ENCODE assay signal across 8 cellular contexts in the genomic region with DNA sequence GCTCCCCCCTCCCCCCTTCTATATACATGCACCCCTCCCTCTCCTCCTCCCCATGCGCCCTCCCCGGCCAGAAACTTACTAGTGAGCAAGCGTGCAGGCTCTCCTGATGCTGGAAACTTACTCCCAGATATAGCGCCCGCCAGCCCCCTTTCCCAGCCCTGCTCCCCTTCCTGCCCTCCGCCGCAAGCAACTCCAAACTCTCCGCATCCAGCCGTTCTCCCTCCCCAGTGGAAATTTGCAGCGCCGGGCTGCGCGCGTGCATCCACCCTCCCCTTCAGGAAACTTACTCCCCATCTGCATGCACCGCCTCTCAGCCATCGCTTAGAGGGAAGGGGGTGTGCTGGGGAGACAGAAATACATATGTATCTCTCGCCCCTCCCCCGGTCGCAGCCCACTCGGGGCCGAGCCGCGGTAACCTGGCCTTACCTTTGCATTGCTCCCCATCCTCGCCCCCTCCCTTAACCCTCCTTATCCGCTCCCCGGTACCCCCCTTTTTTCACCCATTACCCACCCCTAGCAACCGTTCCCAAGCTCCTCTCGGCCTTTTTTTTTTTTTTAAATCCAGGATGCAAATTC. TPM values are rescaled to one million over a fixed set of nuclear protein-coding genes. Genes with fewer than 3 reads are reported as not detected.
DNase-seq lines count a peak whose midpoint lies in the region; ATAC-seq, FAIRE-seq and TF ChIP-seq lines count a peak whose summit lies in the region.

A gene with protein sequence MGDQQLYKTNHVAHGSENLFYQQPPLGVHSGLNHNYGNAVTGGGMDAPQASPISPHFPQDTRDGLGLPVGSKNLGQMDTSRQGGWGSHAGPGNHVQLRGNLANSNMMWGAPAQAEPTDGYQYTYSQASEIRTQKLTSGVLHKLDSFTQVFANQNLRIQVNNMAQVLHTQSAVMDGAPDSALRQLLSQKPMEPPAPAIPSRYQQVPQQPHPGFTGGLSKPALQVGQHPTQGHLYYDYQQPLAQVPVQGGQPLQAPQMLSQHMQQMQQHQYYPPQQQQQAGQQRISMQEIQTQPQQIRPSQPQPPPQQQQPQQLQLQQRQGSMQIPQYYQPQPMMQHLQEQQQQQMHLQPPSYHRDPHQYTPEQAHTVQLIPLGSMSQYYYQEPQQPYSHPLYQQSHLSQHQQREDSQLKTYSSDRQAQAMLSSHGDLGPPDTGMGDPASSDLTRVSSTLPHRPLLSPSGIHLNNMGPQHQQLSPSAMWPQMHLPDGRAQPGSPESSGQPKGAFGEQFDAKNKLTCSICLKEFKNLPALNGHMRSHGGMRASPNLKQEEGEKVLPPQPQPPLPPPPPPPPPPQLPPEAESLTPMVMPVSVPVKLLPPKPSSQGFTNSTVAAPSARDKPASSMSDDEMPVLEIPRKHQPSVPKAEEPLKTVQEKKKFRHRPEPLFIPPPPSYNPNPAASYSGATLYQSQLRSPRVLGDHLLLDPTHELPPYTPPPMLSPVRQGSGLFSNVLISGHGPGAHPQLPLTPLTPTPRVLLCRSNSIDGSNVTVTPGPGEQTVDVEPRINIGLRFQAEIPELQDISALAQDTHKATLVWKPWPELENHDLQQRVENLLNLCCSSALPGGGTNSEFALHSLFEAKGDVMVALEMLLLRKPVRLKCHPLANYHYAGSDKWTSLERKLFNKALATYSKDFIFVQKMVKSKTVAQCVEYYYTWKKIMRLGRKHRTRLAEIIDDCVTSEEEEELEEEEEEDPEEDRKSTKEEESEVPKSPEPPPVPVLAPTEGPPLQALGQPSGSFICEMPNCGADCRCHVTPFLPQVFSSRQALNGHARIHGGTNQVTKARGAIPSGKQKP (N-terminal part only) (minus strand): TSS at position 332 of the 576 bp plus-strand sequence. CDS start 182,336 bp downstream, outside the sequence.

- H3K4me3 Mint-ChIP-seq in activated T-helper 17 cell treated with anti-CD3 and anti-CD28 coated beads, Interleukin-2, amount 50 U/mL, for 72 hours, result peak within 1 kb of the TSS; percentile 92
- H3K4me3 Mint-ChIP-seq in natural killer cell, result peak within 1 kb of the TSS; percentile 99

- no peak for TF ChIP-seq EP300 in tibial nerve (IDR thresholded peaks at IDR 0.05)

- WGBS in tibial nerve, 2 donors, result 1% methylated on average over 28 of the region's 28 CpGs

- TF ChIP-seq CTCF in PC-3 (conservative IDR thresholded peaks at IDR 0.05; ENCODE audit: low read depth, low read length), result no peak
- no peak for TF ChIP-seq CTCF in natural killer cell (IDR thresholded peaks at IDR 0.05)
- no peak for TF ChIP-seq CTCF in tibial nerve (IDR thresholded peaks at IDR 0.05)

- peak within 1 kb of the TSS; percentile 90 for H3K9ac ChIP-seq in PC-3 (ENCODE audit: low read length)

- H3K79me2 ChIP-seq in PC-3 (ENCODE audit: low read length), result peaks cover 53% of the 10 kb centered on the region

- no peaks in the 10 kb centered on the region for H3K27me3 Mint-ChIP-seq in activated T-helper 17 cell treated with anti-CD3 and anti-CD28 coated beads, Interleukin-2, amount 50 U/mL, for 72 hours
- H3K27me3 Mint-ChIP-seq in natural killer cell (ENCODE audit: low read depth in 2 of 2), result no peaks in the 10 kb centered on the region

- peaks cover 12% of the 10 kb centered on the region for H4K20me1 ChIP-seq in PC-3 (ENCODE audit: low read length)

- H3K27ac Mint-ChIP-seq in activated T-helper 17 cell treated with anti-CD3 and anti-CD28 coated beads, Interleukin-2, amount 50 U/mL, for 72 hours, result peak within 1 kb of the TSS; percentile 82
- peak within 1 kb of the TSS; percentile 87 to 96 for H3K27ac Mint-ChIP-seq in natural killer cell

- H3K4me1 ChIP-seq in PC-3 (ENCODE audit: insufficient read depth, low read length) (peaks cover 21% of the 10 kb centered on the region), tibial nerve (peaks cover 0 to 47% (median 10%) of the 10 kb centered on the region in 4 donors)

- H3K36me3 ChIP-seq in PC-3 (ENCODE audit: low read depth, low read length) (no peaks in the 10 kb centered on the region), tibial nerve (no peaks in the 10 kb centered on the region)

- POLR2A ChIA-PET in PC-3 (lab: Charles Lee; ENCODE audit: unreplicated experiment), result interaction anchor here (0.6 to 0.7 kb wide), 4 partner anchors 47 to 179 kb away, joined by 3 to 13 read pairs (median 4); a partner anchor contains a TSS

- peaks cover 29% of the 10 kb centered on the region for H3K4me1 Mint-ChIP-seq in activated T-helper 17 cell treated with anti-CD3 and anti-CD28 coated beads, Interleukin-2, amount 50 U/mL, for 72 hours
- peaks cover 50 to 57% of the 10 kb centered on the region in 2 donors for H3K4me1 Mint-ChIP-seq in natural killer cell

- ATAC-seq in PC-3 (peak; percentile 32), natural killer cell (peak; percentile 42 to 55 (median 43)), HG03354 (IDR thresholded peaks at IDR 0.05; ENCODE audit: poor library complexity, severe bottlenecking, unreplicated experiment) (no peak)
- ATAC-seq in activated T-helper 17 cell treated with anti-CD3 and anti-CD28 coated beads, Interleukin-2, amount 50 U/mL, for 72 hours (replicated peaks), result peak; percentile 49

- H3K36me3 Mint-ChIP-seq in activated T-helper 17 cell treated with anti-CD3 and anti-CD28 coated beads, Interleukin-2, amount 50 U/mL, for 72 hours (ENCODE audit: low read depth), result peaks cover 11% of the 10 kb centered on the region
- H3K36me3 Mint-ChIP-seq in natural killer cell, result no peaks in the 10 kb centered on the region

- no TSS peak for BruUV-seq in PC-3 (replicated peaks; lab: Mats Ljungman, UMichigan)

- H3K4me3 ChIP-seq in PC-3 (ENCODE audit: low read length) (peak within 1 kb of the TSS; percentile 71), tibial nerve (peak within 1 kb of the TSS; percentile 70 to 90 (median 80))

- in situ Hi-C loops in KBM-7 (cut with MboI; ENCODE audit: low pct_unique_long_range_greater_than_20kb, low sequenced_read_pairs), result no loop called here

- H2AFZ ChIP-seq in PC-3 (ENCODE audit: low read length), result peak within 1 kb of the TSS; percentile 82

- H3K9me2 ChIP-seq in PC-3 (replicated peaks; ENCODE audit: low read length), result no peaks in the 10 kb centered on the region

- H3K4me2 ChIP-seq in PC-3 (ENCODE audit: low read length), result peak within 1 kb of the TSS; percentile 95

- FAIRE-seq in GM12892 (lab: Jason Lieb, UNC), result peak; percentile 73

- H3K9me3 ChIP-seq in PC-3 (ENCODE audit: low read length), result no peaks in the 10 kb centered on the region
- no peaks in the 10 kb centered on the region for H3K9me3 ChIP-seq in tibial nerve

- no peaks in the 10 kb centered on the region for H3F3A ChIP-seq in PC-3 (ENCODE audit: low read length, unreplicated experiment)

- TF ChIP-seq POLR2A in GM12892 (IDR thresholded peaks at IDR 0.05; ENCODE audit: low read depth, low read length), result no peak; the same call in 1 of the 2 replicates
- TF ChIP-seq POLR2A in tibial nerve (IDR thresholded peaks at IDR 0.05), result peak in 1 of 2 donors; percentile 8

- intact Hi-C loops in PC-3 (cut with micrococcal nuclease) (loop anchor here (1.0 to 5.0 kb wide), 5 partner anchors 49 to 221 kb away; no protein-coding TSS in a partner anchor), natural killer cell (cut with micrococcal nuclease) (loop anchor here (2.0 kb wide), 1 partner anchor 35 kb away; no protein-coding TSS in a partner anchor)

- peak; percentile 59 for DNase-seq in GM12892 (ENCODE audit: insufficient read length)
- peak; percentile 81 for DNase-seq in KBM-7
- peak; percentile 73 for DNase-seq in PC-3
- peak; percentile 61 for DNase-seq in fibroblast of peridontal ligament (ENCODE audit: extremely low read depth)
- peak; percentile 30 for DNase-seq in natural killer cell
- peak in 1 of 2 donors; percentile 43 for DNase-seq in tibial nerve (ENCODE audit: low spot score in 2 of 2)

- CTCF ChIA-PET in PC-3 (lab: Charles Lee), result interaction anchor here (0.6 to 1.8 kb wide), 7 partner anchors 27 to 665 kb away, joined by 3 to 14 read pairs (median 4); no protein-coding TSS in a partner anchor

- H3K27me3 ChIP-seq in PC-3 (ENCODE audit: low read length), result no peaks in the 10 kb centered on the region
- H3K27me3 ChIP-seq in tibial nerve, result no peaks in the 10 kb centered on the region

- H3K27ac ChIP-seq in PC-3 (ENCODE audit: low read length), result peak within 1 kb of the TSS; percentile 83
- H3K27ac ChIP-seq in tibial nerve, result peak within 1 kb of the TSS; percentile 63 to 90 (median 83)

- H3K9me3 Mint-ChIP-seq in activated T-helper 17 cell treated with anti-CD3 and anti-CD28 coated beads, Interleukin-2, amount 50 U/mL, for 72 hours, result no peaks in the 10 kb centered on the region
- H3K9me3 Mint-ChIP-seq in natural killer cell, result no peaks in the 10 kb centered on the region

RNA-seq across cellular contexts. Expression of the gene that starts here (rescaled TPM):
- 7.1 TPM for polyA plus RNA-seq in GM12892 (2012; ENCODE audit: missing spikeins)
- total RNA-seq in PC-3 (2014; rRNA removed), result 13.7 and 13.9 TPM in 2 replicates
- total RNA-seq in activated T-helper 17 cell treated with anti-CD3 and anti-CD28 coated beads, Interleukin-2, amount 50 U/mL, for 72 hours, result 10 to 100 TPM; 16.6 to 32.4 TPM
- 10 to 100 TPM; 34.6 to 42.3 (median 38.6) TPM for total RNA-seq in natural killer cell
- 1 to 10 TPM; 4.2 to 7.2 (median 4.9) TPM for total RNA-seq in tibial nerve
